Comparison of ENCODE assay signal across 1 cellular context in the genomic region with DNA sequence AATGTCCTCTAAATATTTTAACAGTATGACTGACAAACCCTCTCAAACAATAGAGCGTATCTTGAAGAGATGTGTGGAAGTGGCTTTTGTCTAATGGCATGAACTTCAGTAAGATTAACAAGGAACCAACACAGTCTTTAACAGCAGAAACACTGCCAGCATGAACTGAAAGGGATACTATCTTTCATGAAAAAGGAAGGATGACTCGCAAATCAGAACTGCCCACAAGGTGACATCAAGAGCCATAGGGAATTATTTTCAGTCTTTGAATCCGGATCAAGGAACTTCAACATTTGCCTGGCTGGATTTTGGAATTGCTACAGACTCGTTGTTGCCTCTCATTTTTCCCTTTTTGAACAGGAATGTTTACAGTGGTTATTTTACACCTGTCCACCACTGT.
A peak's percentile ranks its signal among the peaks of the same experiment; 100 is the strongest.
TF ChIP-seq lines count a peak whose summit lies in the region.

No MANE protein-coding gene starts in this region.

TF ChIP-seq in endothelial cell of umbilical vein, 7 proteins besides CTCF, POLR2A, EP300 and RAD21:
- no peak for TF ChIP-seq EZH2 (IDR thresholded peaks at IDR 0.05; ENCODE audit: borderline replicate concordance, low read depth, low read length, severe bottlenecking)
- no peak for TF ChIP-seq MYC (IDR thresholded peaks at IDR 0.05; ENCODE audit: low read depth, low read length)
- no peak for TF ChIP-seq JUN (IDR thresholded peaks at IDR 0.05; ENCODE audit: borderline replicate concordance, insufficient read depth, insufficient read length, low read depth)
- peak; percentile 31 for TF ChIP-seq FOS (IDR thresholded peaks at IDR 0.05; ENCODE audit: borderline replicate concordance, insufficient read depth, low read length)
- TF ChIP-seq GATA2 (IDR thresholded peaks at IDR 0.05; ENCODE audit: insufficient read depth, insufficient read length, low read depth, low read length) = no peak
- TF ChIP-seq POLR2AphosphoS5 (IDR thresholded peaks at IDR 0.05; ENCODE audit: insufficient read depth, low read depth, low read length) = no peak
